In genomic region chr11:469684-470667, GRCh38 we compare ENCODE assay signal across 10 cellular contexts. TPM values are rescaled to one million over a fixed set of nuclear protein-coding genes. Genes with fewer than 3 reads are reported as not detected.
DNase-seq lines count a peak whose midpoint lies in the region; ATAC-seq, FAIRE-seq and TF ChIP-seq lines count a peak whose summit lies in the region.
"Had no signal": no experiment of that assay in that cellular context is flagged by ENCODE, and none has a peak within 500 bp of the region (broad histone marks: within the 10 kb centered on the region; RNA-seq: fewer than 3 reads in every experiment).

No MANE protein-coding gene starts in this region.

- in situ Hi-C loops in IMR-90 (cut with MboI; ENCODE audit: low sequenced_read_pairs): no loop called here
- in situ Hi-C loops in HepG2 (cut with HindIII; ENCODE audit: extremely low pct_ligation_motif_present, low pct_unique_long_range_greater_than_20kb): no loop called here

- peak overlapping the region; percentile 75 for H2AFZ ChIP-seq in IMR-90 (replicated peaks; ENCODE audit: low read length, poor library complexity)
- no peak overlapping the region for H2AFZ ChIP-seq in HepG2 (ENCODE audit: low read length)

- H4K91ac ChIP-seq in IMR-90 (ENCODE audit: insufficient read depth, low read depth, low read length): peak overlapping the region; percentile 96

- WGBS in IMR-90 (ENCODE audit: extremely low coverage in 2 of 2, insufficient read length in 1 of 2), 2 experiments: 80% methylated on average over 5 of the region's 30 CpGs; no CpG with 5 or more reads in 1 of the 2 experiments
- 74% methylated on average over 28 of the region's 30 CpGs for WGBS in HepG2 (ENCODE audit: low lambda C conversion rate)
- 74% methylated on average over 24 of the region's 30 CpGs for WGBS in suprapubic skin

- TF ChIP-seq EP300 in HepG2 (IDR thresholded peaks at IDR 0.05; ENCODE audit: low read depth in 2 of 2, low read length in 2 of 2) (peak in 1 of 2 experiments; percentile 52; a peak in 2 of 4 replicates), HepG2 (CRISPR knock-in tag; IDR thresholded peaks at IDR 0.05; ENCODE audit: borderline replicate concordance) (no peak), suprapubic skin (IDR thresholded peaks at IDR 0.05) (no peak)

- peak; percentile 46 for TF ChIP-seq CTCF in IMR-90 (conservative IDR thresholded peaks at IDR 0.05; ENCODE audit: low read depth, low read length)
- TF ChIP-seq CTCF in HepG2 (CRISPR knock-in tag; IDR thresholded peaks at IDR 0.05): peak; percentile 38; the same call in 1 of the 2 replicates
- no peak for TF ChIP-seq CTCF in suprapubic skin (IDR thresholded peaks at IDR 0.05)

- H2BK5ac ChIP-seq in IMR-90 (ENCODE audit: low read depth, low read length, poor library complexity, severe bottlenecking): peak overlapping the region; percentile 90

- peaks cover 2% of the 10 kb centered on the region for H3K36me3 Mint-ChIP-seq in activated naive CD8-positive, alpha-beta T cell treated with anti-CD3 and anti-CD28 coated beads, Interleukin-2, amount 50 U/mL, for 24 hours (ENCODE audit: low read depth)
- H3K36me3 Mint-ChIP-seq: IgD-negative memory B cell had no signal

- peaks cover 17% of the 10 kb centered on the region for H3K4me1 ChIP-seq in IMR-90 (ENCODE audit: control insufficient read depth, insufficient read depth, low read length)
- H3K4me1 ChIP-seq in HepG2 (ENCODE audit: insufficient read depth, low read length): peaks cover 19% of the 10 kb centered on the region
- peaks cover 14% of the 10 kb centered on the region for H3K4me1 ChIP-seq in suprapubic skin

- H2AK5ac ChIP-seq in IMR-90 (ENCODE audit: low read depth, low read length): peak overlapping the region; percentile 98

- peak overlapping the region; percentile 97 for H2AK9ac ChIP-seq in IMR-90 (replicated peaks; ENCODE audit: low read depth, low read length, poor library complexity)

- H3K36me3 ChIP-seq in IMR-90 (ENCODE audit: control insufficient read depth, insufficient read depth, low read length): peaks cover 4% of the 10 kb centered on the region; the same call in 1 of the 2 replicates
- peaks cover 0 to 9% of the 10 kb centered on the region in 2 experiments; a peak in 4 of 5 replicates for H3K36me3 ChIP-seq in HepG2 (replicated peaks in 1 of 2; ENCODE audit: control insufficient read depth in 1 of 2, insufficient read depth in 2 of 2, low read length in 2 of 2)
- H3K36me3 ChIP-seq in suprapubic skin: no peaks in the 10 kb centered on the region

- H3K9me3 Mint-ChIP-seq in activated naive CD8-positive, alpha-beta T cell treated with anti-CD3 and anti-CD28 coated beads, Interleukin-2, amount 50 U/mL, for 24 hours: no peaks in the 10 kb centered on the region
- H3K9me3 Mint-ChIP-seq: IgD-negative memory B cell had no signal

- H2BK20ac ChIP-seq in IMR-90 (ENCODE audit: low read depth, low read length): peak overlapping the region; percentile 71; the same call in 1 of the 2 replicates

- peak; percentile 59 for FAIRE-seq in HepG2 (lab: Jason Lieb, UNC)

- peak overlapping the region; percentile 99 for H3K4ac ChIP-seq in IMR-90 (ENCODE audit: low read depth, low read length)

- H4K5ac ChIP-seq in IMR-90 (ENCODE audit: low read depth, low read length): peak overlapping the region; percentile 99

- peaks cover 8 to 60% of the 10 kb centered on the region in 2 experiments; a peak in 3 of 4 replicates for H3K79me1 ChIP-seq in IMR-90 (ENCODE audit: low read depth in 1 of 2, low read length in 2 of 2)

- POLR2A ChIA-PET in IMR-90 (lab: Charles Lee; ENCODE audit: unreplicated experiment) (no interaction called here), HepG2 (lab: Yijun Ruan, JAX) (interaction anchor here (0.8 to 1.4 kb wide), 11 partner anchors 9 to 349 kb away, joined by 3 to 10 read pairs (median 4); partner anchors contain the start of genes PNPLA2, PTDSS2 and RNH1)

- no peak overlapping the region for H3K4me3 Mint-ChIP-seq in activated naive CD8-positive, alpha-beta T cell treated with anti-CD3 and anti-CD28 coated beads, Interleukin-2, amount 50 U/mL, for 24 hours
- H3K4me3 Mint-ChIP-seq: IgD-negative memory B cell had no signal

- TF ChIP-seq RAD21 in IMR-90 (IDR thresholded peaks at IDR 0.05; ENCODE audit: low read length) (no peak), HepG2 (CRISPR knock-in tag; IDR thresholded peaks at IDR 0.05) (no peak)

- H3K4me1 Mint-ChIP-seq in activated naive CD8-positive, alpha-beta T cell treated with anti-CD3 and anti-CD28 coated beads, Interleukin-2, amount 50 U/mL, for 24 hours: no peaks in the 10 kb centered on the region

- H3K9me3 ChIP-seq in IMR-90 (ENCODE audit: control insufficient read depth, insufficient read depth, low read length): no peaks in the 10 kb centered on the region
- no peaks in the 10 kb centered on the region for H3K9me3 ChIP-seq in HepG2 (ENCODE audit: low read length)
- no peaks in the 10 kb centered on the region for H3K9me3 ChIP-seq in suprapubic skin

- H3K27me3 ChIP-seq in IMR-90 (ENCODE audit: control insufficient read depth, insufficient read depth, low read length): no peaks in the 10 kb centered on the region
- no peaks in the 10 kb centered on the region for H3K27me3 ChIP-seq in HepG2 (ENCODE audit: control insufficient read depth in 1 of 2, insufficient read depth in 2 of 2, low read length in 2 of 2)
- H3K27me3 ChIP-seq in suprapubic skin: no peaks in the 10 kb centered on the region

- peak overlapping the region; percentile 98 for H3K23ac ChIP-seq in IMR-90 (ENCODE audit: low read depth, low read length)

- peak overlapping the region; percentile 99 for H3K14ac ChIP-seq in IMR-90 (replicated peaks; ENCODE audit: low read depth, low read length)

- H3K27ac ChIP-seq in IMR-90 (ENCODE audit: insufficient read depth, low read length) (peak overlapping the region; percentile 99), cingulate gyrus (ENCODE audit: low read depth, low read length) (peak overlapping the region; percentile 100), HepG2 (ENCODE audit: extremely low read length, insufficient read depth, low read length) (peak overlapping the region; percentile 90), suprapubic skin (peak overlapping the region; percentile 77)

- peaks cover 10% of the 10 kb centered on the region for H3K79me2 ChIP-seq in HepG2 (ENCODE audit: insufficient read depth, low read length)

- peak overlapping the region; percentile 57; the same call in 1 of the 2 replicates for H3K56ac ChIP-seq in IMR-90 (ENCODE audit: extremely low read depth, insufficient read depth, low read length)

- dilution Hi-C loops in IMR-90 (cut with HindIII; ENCODE audit: low sequenced_read_pairs, unreplicated experiment): no loop called here

- peak overlapping the region; percentile 99 for H4K8ac ChIP-seq in IMR-90 (ENCODE audit: low read depth in 2 of 2, low read length in 2 of 2)

- peak overlapping the region; percentile 98 for H3K18ac ChIP-seq in IMR-90 (ENCODE audit: low read depth, low read length)

- peak overlapping the region; percentile 80 for H3K4me2 ChIP-seq in IMR-90 (ENCODE audit: low read depth, low read length)
- peak overlapping the region; percentile 100 for H3K4me2 ChIP-seq in HepG2 (ENCODE audit: low read depth, low read length)

- H3K9ac ChIP-seq in IMR-90 (ENCODE audit: low read depth, low read length) (peak overlapping the region; percentile 91), HepG2 (ENCODE audit: insufficient read depth, low read depth, low read length) (peak overlapping the region; percentile 83)

- CTCF ChIA-PET in IMR-90 (lab: Yijun Ruan, JAX) (interaction anchor here (0.6 to 0.8 kb wide), 2 partner anchors 8 to 35 kb away, joined by 3 to 5 read pairs; no protein-coding TSS in a partner anchor), HepG2 (lab: Yijun Ruan, JAX; ENCODE audit: low intra/inter-chr PET ratio, low total read pairs) (interaction anchor here (1.1 kb wide), 1 partner anchor 48 kb away, joined by 5 read pairs; no protein-coding TSS in a partner anchor)

- peaks cover 17% of the 10 kb centered on the region for H3K9me1 ChIP-seq in IMR-90 (ENCODE audit: insufficient read depth, low read length)

- DNase-seq in IMR-90: peak; percentile 81
- DNase-seq in HepG2 (ENCODE audit: low spot score): peak; percentile 83
- peak in 1 of 2 donors; percentile 84 for DNase-seq in suprapubic skin (ENCODE audit: low spot score in 2 of 2)
- DNase-seq in activated naive CD8-positive, alpha-beta T cell treated with anti-CD3 and anti-CD28 coated beads, Interleukin-2, amount 50 U/mL, for 24 hours: no peak
- DNase-seq in cerebellar nuclear complex (lab: John Stamatoyannopoulos, UW): no peak
- no peak for DNase-seq in central memory CD4-positive, alpha-beta T cell
- DNase-seq: islet precursor cell had no signal

- H3K27ac Mint-ChIP-seq in activated naive CD8-positive, alpha-beta T cell treated with anti-CD3 and anti-CD28 coated beads, Interleukin-2, amount 50 U/mL, for 24 hours: no peak overlapping the region

- no peaks in the 10 kb centered on the region for H3K27me3 Mint-ChIP-seq in activated naive CD8-positive, alpha-beta T cell treated with anti-CD3 and anti-CD28 coated beads, Interleukin-2, amount 50 U/mL, for 24 hours
- H3K27me3 Mint-ChIP-seq: IgD-negative memory B cell had no signal

- TF ChIP-seq POLR2A in IMR-90 (IDR thresholded peaks at IDR 0.05; ENCODE audit: low read depth, low read length): no peak
- TF ChIP-seq POLR2A in HepG2 (IDR thresholded peaks at IDR 0.05; ENCODE audit: insufficient read depth in 1 of 2, low read depth in 2 of 2, low read length in 2 of 2): peak; percentile 65 to 66
- TF ChIP-seq POLR2A in suprapubic skin (IDR thresholded peaks at IDR 0.05): no peak

- H2BK15ac ChIP-seq in IMR-90 (ENCODE audit: low read depth, low read length): peak overlapping the region; percentile 71; the same call in 1 of the 3 replicates

- peak overlapping the region; percentile 79 for H2BK120ac ChIP-seq in IMR-90 (ENCODE audit: low read depth, low read length)

- peaks cover 3% of the 10 kb centered on the region; the same call in 1 of the 2 replicates for H4K20me1 ChIP-seq in IMR-90 (ENCODE audit: insufficient read depth, low read length)
- no peaks in the 10 kb centered on the region for H4K20me1 ChIP-seq in HepG2 (ENCODE audit: insufficient read depth, low read length)

- no TSS peak for BruUV-seq in IMR-90 (replicated peaks; lab: Mats Ljungman, UMichigan)
- BruUV-seq in HepG2 (replicated peaks; lab: Mats Ljungman, UMichigan): no TSS peak

- H3K4me3 ChIP-seq in IMR-90 (ENCODE audit: insufficient read depth, low read depth, low read length) (peak overlapping the region; percentile 6; the same call in 1 of the 2 replicates), HepG2 (replicated peaks in 1 of 3; ENCODE audit: insufficient read depth in 1 of 3, low read depth in 2 of 3, low read length in 3 of 3) (peak overlapping the region; percentile 32 to 71 (median 43)), suprapubic skin (peak overlapping the region; percentile 23)

- intact Hi-C loops in IMR-90 (cut with micrococcal nuclease): loop anchor here (2.0 kb wide), 1 partner anchor 19 kb away; the partner anchor contains the start of gene PTDSS2
- intact Hi-C loops in HepG2 (cut with micrococcal nuclease; ENCODE audit: unreplicated experiment): no loop called here

- ATAC-seq in IMR-90 (ENCODE audit: low read depth) (peak; percentile 93), HepG2 (peak; percentile 89), HG03432 (IDR thresholded peaks at IDR 0.05; ENCODE audit: unreplicated experiment) (no peak)
- no peak for ATAC-seq in activated naive CD8-positive, alpha-beta T cell treated with anti-CD3 and anti-CD28 coated beads, Interleukin-2, amount 50 U/mL, for 24 hours

RNA-seq across cellular contexts. Expression of gene PTDSS2, which starts 19.9 kb away (rescaled TPM):
- total RNA-seq in IMR-90 (2012; rRNA removed): 21.4 and 23.5 TPM in 2 replicates
- polyA plus RNA-seq in IMR-90 (2012; rRNA removed): 26.6 and 29.8 TPM in 2 replicates
- polyA plus RNA-seq in IMR-90 (2012; cell fraction: cytosol; rRNA removed): 32.6 and 35.1 TPM in 2 replicates
- polyA plus RNA-seq in IMR-90 (2012; cell fraction: nucleus; rRNA removed; ENCODE audit: low replicate concordance): 129 and 308 TPM in 2 replicates
- total RNA-seq in HepG2 (2016; rRNA removed; fragmentation: Illumina TruSeq; extraction: Trizol): 11.3 and 21.7 TPM in 2 replicates
- total RNA-seq in HepG2 (2016; cell fraction: cytosol; rRNA removed; fragmentation: Illumina TruSeq; extraction: Trizol; ENCODE audit: low read depth): 5.6 and 7.0 TPM in 2 replicates
- 8.4 and 25.4 TPM in 2 replicates for total RNA-seq in HepG2 (2016; cell fraction: insoluble cytoplasmic fraction; rRNA removed; fragmentation: Illumina TruSeq; extraction: Trizol)
- total RNA-seq in HepG2 (2016; cell fraction: membrane; rRNA removed; fragmentation: Illumina TruSeq; extraction: Trizol): 10.9 and 11.3 TPM in 2 replicates
- 23.2 and 23.3 TPM in 2 replicates for total RNA-seq in HepG2 (2016; cell fraction: nucleus; rRNA removed; fragmentation: Illumina TruSeq; extraction: Trizol)
- 26.4 and 37.6 TPM in 2 replicates for polyA plus RNA-seq in HepG2 (2011; rRNA removed)
- 28.3 and 34.4 TPM in 2 replicates for polyA plus RNA-seq in HepG2 (2011; cell fraction: cytosol; rRNA removed)
- 151 and 168 TPM in 2 replicates for polyA plus RNA-seq in HepG2 (2011; cell fraction: nucleus; rRNA removed)
- 19.9 and 35.5 TPM in 2 replicates for polyA plus RNA-seq in HepG2 (2012)
- 5.4 and 6.0 TPM in 2 replicates for polyA plus RNA-seq in HepG2 (2016; cell fraction: cytosol; fragmentation: Illumina TruSeq; extraction: Trizol; ENCODE audit: low read depth)
- polyA plus RNA-seq in HepG2 (2016; cell fraction: insoluble cytoplasmic fraction; fragmentation: Illumina TruSeq; extraction: Trizol; ENCODE audit: low read depth): 11.4 and 12.9 TPM in 2 replicates
- polyA plus RNA-seq in HepG2 (2016; cell fraction: membrane; fragmentation: Illumina TruSeq; extraction: Trizol; ENCODE audit: low read depth): 9.5 and 10.3 TPM in 2 replicates
- polyA plus RNA-seq in HepG2 (2016; cell fraction: nucleus; fragmentation: Illumina TruSeq; extraction: Trizol; ENCODE audit: insufficient read depth, low read depth): 59.3 and 60.5 TPM in 2 replicates
- 43.0 and 66.5 TPM in 2 replicates for polyA minus RNA-seq in HepG2 (2011; rRNA and poly(A)+ RNA removed; ENCODE audit: low replicate concordance)
- 20.3 and 23.7 TPM in 2 replicates for polyA minus RNA-seq in HepG2 (2011; cell fraction: cytosol; rRNA and poly(A)+ RNA removed)
- 28.6 and 30.4 TPM in 2 replicates for polyA minus RNA-seq in HepG2 (2011; cell fraction: nucleus; rRNA and poly(A)+ RNA removed)
- total RNA-seq in suprapubic skin: 10 to 100 TPM; 22.3 to 31.0 (median 25.3) TPM

RNA-seq across cellular contexts. Expression of gene ANO9, which starts 28.2 kb away (rescaled TPM):
- not detected in 2 replicates for total RNA-seq in IMR-90 (2012; rRNA removed)
- not detected in 2 replicates for polyA plus RNA-seq in IMR-90 (2012; rRNA removed)
- polyA plus RNA-seq in IMR-90 (2012; cell fraction: cytosol; rRNA removed): 0.01 TPM in 1 of 2 replicates, not detected in the other
- polyA plus RNA-seq in IMR-90 (2012; cell fraction: nucleus; rRNA removed; ENCODE audit: low replicate concordance): 0.18 and 0.23 TPM in 2 replicates
- 1.5 and 8.9 TPM in 2 replicates for total RNA-seq in HepG2 (2016; rRNA removed; fragmentation: Illumina TruSeq; extraction: Trizol)
- total RNA-seq in HepG2 (2016; cell fraction: cytosol; rRNA removed; fragmentation: Illumina TruSeq; extraction: Trizol; ENCODE audit: low read depth): 1.8 and 2.3 TPM in 2 replicates
- 1.2 and 9.2 TPM in 2 replicates for total RNA-seq in HepG2 (2016; cell fraction: insoluble cytoplasmic fraction; rRNA removed; fragmentation: Illumina TruSeq; extraction: Trizol)
- total RNA-seq in HepG2 (2016; cell fraction: membrane; rRNA removed; fragmentation: Illumina TruSeq; extraction: Trizol): 1.7 and 2.0 TPM in 2 replicates
- total RNA-seq in HepG2 (2016; cell fraction: nucleus; rRNA removed; fragmentation: Illumina TruSeq; extraction: Trizol): 14.4 and 16.4 TPM in 2 replicates
- polyA plus RNA-seq in HepG2 (2011; rRNA removed): 14.3 and 19.9 TPM in 2 replicates
- polyA plus RNA-seq in HepG2 (2011; cell fraction: cytosol; rRNA removed): 2.2 and 2.9 TPM in 2 replicates
- 267 and 279 TPM in 2 replicates for polyA plus RNA-seq in HepG2 (2011; cell fraction: nucleus; rRNA removed)
- 18.3 and 18.6 TPM in 2 replicates for polyA plus RNA-seq in HepG2 (2012)
- polyA plus RNA-seq in HepG2 (2016; cell fraction: cytosol; fragmentation: Illumina TruSeq; extraction: Trizol; ENCODE audit: low read depth): 0.44 and 0.54 TPM in 2 replicates
- 1.5 and 1.9 TPM in 2 replicates for polyA plus RNA-seq in HepG2 (2016; cell fraction: insoluble cytoplasmic fraction; fragmentation: Illumina TruSeq; extraction: Trizol; ENCODE audit: low read depth)
- 0.82 and 1.0 TPM in 2 replicates for polyA plus RNA-seq in HepG2 (2016; cell fraction: membrane; fragmentation: Illumina TruSeq; extraction: Trizol; ENCODE audit: low read depth)
- 71.0 and 80.1 TPM in 2 replicates for polyA plus RNA-seq in HepG2 (2016; cell fraction: nucleus; fragmentation: Illumina TruSeq; extraction: Trizol; ENCODE audit: insufficient read depth, low read depth)
- 0.23 and 6.4 TPM in 2 replicates for polyA minus RNA-seq in HepG2 (2011; rRNA and poly(A)+ RNA removed; ENCODE audit: low replicate concordance)
- 0.97 and 2.5 TPM in 2 replicates for polyA minus RNA-seq in HepG2 (2011; cell fraction: cytosol; rRNA and poly(A)+ RNA removed)
- 14.8 and 15.1 TPM in 2 replicates for polyA minus RNA-seq in HepG2 (2011; cell fraction: nucleus; rRNA and poly(A)+ RNA removed)
- 100 to 1,000 TPM in 2 of 4 donors, 10 to 100 TPM in 2; 76.8 to 166 (median 103) TPM for total RNA-seq in suprapubic skin

RNA-seq across cellular contexts. Expression of gene RNH1, which starts 37.1 kb away (rescaled TPM):
- 138 and 143 TPM in 2 replicates for total RNA-seq in IMR-90 (2012; rRNA removed)
- polyA plus RNA-seq in IMR-90 (2012; rRNA removed): 238 and 247 TPM in 2 replicates
- polyA plus RNA-seq in IMR-90 (2012; cell fraction: cytosol; rRNA removed): 157 and 265 TPM in 2 replicates
- 135 and 414 TPM in 2 replicates for polyA plus RNA-seq in IMR-90 (2012; cell fraction: nucleus; rRNA removed; ENCODE audit: low replicate concordance)
- 74.1 and 81.3 TPM in 2 replicates for total RNA-seq in HepG2 (2016; rRNA removed; fragmentation: Illumina TruSeq; extraction: Trizol)
- total RNA-seq in HepG2 (2016; cell fraction: cytosol; rRNA removed; fragmentation: Illumina TruSeq; extraction: Trizol; ENCODE audit: low read depth): 28.3 and 31.4 TPM in 2 replicates
- total RNA-seq in HepG2 (2016; cell fraction: insoluble cytoplasmic fraction; rRNA removed; fragmentation: Illumina TruSeq; extraction: Trizol): 73.0 and 77.2 TPM in 2 replicates
- 30.6 and 37.6 TPM in 2 replicates for total RNA-seq in HepG2 (2016; cell fraction: membrane; rRNA removed; fragmentation: Illumina TruSeq; extraction: Trizol)
- total RNA-seq in HepG2 (2016; cell fraction: nucleus; rRNA removed; fragmentation: Illumina TruSeq; extraction: Trizol): 39.1 and 43.2 TPM in 2 replicates
- polyA plus RNA-seq in HepG2 (2011; rRNA removed): 36.0 and 51.4 TPM in 2 replicates
- 30.1 and 56.0 TPM in 2 replicates for polyA plus RNA-seq in HepG2 (2011; cell fraction: cytosol; rRNA removed)
- 135 and 166 TPM in 2 replicates for polyA plus RNA-seq in HepG2 (2011; cell fraction: nucleus; rRNA removed)
- polyA plus RNA-seq in HepG2 (2012): 42.4 and 61.5 TPM in 2 replicates
- polyA plus RNA-seq in HepG2 (2016; cell fraction: cytosol; fragmentation: Illumina TruSeq; extraction: Trizol; ENCODE audit: low read depth): 14.2 and 15.8 TPM in 2 replicates
- 62.8 and 84.3 TPM in 2 replicates for polyA plus RNA-seq in HepG2 (2016; cell fraction: insoluble cytoplasmic fraction; fragmentation: Illumina TruSeq; extraction: Trizol; ENCODE audit: low read depth)
- polyA plus RNA-seq in HepG2 (2016; cell fraction: membrane; fragmentation: Illumina TruSeq; extraction: Trizol; ENCODE audit: low read depth): 21.1 and 22.9 TPM in 2 replicates
- 61.8 and 67.0 TPM in 2 replicates for polyA plus RNA-seq in HepG2 (2016; cell fraction: nucleus; fragmentation: Illumina TruSeq; extraction: Trizol; ENCODE audit: insufficient read depth, low read depth)
- 72.2 and 124 TPM in 2 replicates for polyA minus RNA-seq in HepG2 (2011; rRNA and poly(A)+ RNA removed; ENCODE audit: low replicate concordance)
- 42.7 and 46.3 TPM in 2 replicates for polyA minus RNA-seq in HepG2 (2011; cell fraction: cytosol; rRNA and poly(A)+ RNA removed)
- polyA minus RNA-seq in HepG2 (2011; cell fraction: nucleus; rRNA and poly(A)+ RNA removed): 49.1 and 49.3 TPM in 2 replicates
- total RNA-seq in suprapubic skin: 100 to 1,000 TPM; 378 to 392 (median 383) TPM

RNA-seq across cellular contexts. Expression of gene SIGIRR, which starts 55.2 kb away (rescaled TPM):
- total RNA-seq in IMR-90 (2012; rRNA removed) (9.4 and 10.9 TPM in 2 replicates), HepG2 (2016; rRNA removed; fragmentation: Illumina TruSeq; extraction: Trizol) (0.80 and 2.1 TPM in 2 replicates), suprapubic skin (10 to 100 TPM; 14.2 to 26.0 (median 16.5) TPM)
- polyA plus RNA-seq in IMR-90 (2012; rRNA removed) (27.6 and 33.8 TPM in 2 replicates), HepG2 (2011; rRNA removed) (1.2 and 2.1 TPM in 2 replicates)
- polyA plus RNA-seq in IMR-90 (2012; cell fraction: cytosol; rRNA removed): 42.2 and 46.1 TPM in 2 replicates
- polyA plus RNA-seq in IMR-90 (2012; cell fraction: nucleus; rRNA removed; ENCODE audit: low replicate concordance): 45.4 and 109 TPM in 2 replicates
- 1.7 and 1.8 TPM in 2 replicates for total RNA-seq in HepG2 (2016; cell fraction: cytosol; rRNA removed; fragmentation: Illumina TruSeq; extraction: Trizol; ENCODE audit: low read depth)
- total RNA-seq in HepG2 (2016; cell fraction: insoluble cytoplasmic fraction; rRNA removed; fragmentation: Illumina TruSeq; extraction: Trizol): 1.4 and 2.0 TPM in 2 replicates
- 2.1 and 2.2 TPM in 2 replicates for total RNA-seq in HepG2 (2016; cell fraction: membrane; rRNA removed; fragmentation: Illumina TruSeq; extraction: Trizol)
- 1.8 and 1.9 TPM in 2 replicates for total RNA-seq in HepG2 (2016; cell fraction: nucleus; rRNA removed; fragmentation: Illumina TruSeq; extraction: Trizol)
- 1.1 and 2.0 TPM in 2 replicates for polyA plus RNA-seq in HepG2 (2011; cell fraction: cytosol; rRNA removed)
- polyA plus RNA-seq in HepG2 (2011; cell fraction: nucleus; rRNA removed): 4.9 and 10.2 TPM in 2 replicates
- polyA plus RNA-seq in HepG2 (2012): 1.6 and 2.0 TPM in 2 replicates
- polyA plus RNA-seq in HepG2 (2016; cell fraction: cytosol; fragmentation: Illumina TruSeq; extraction: Trizol; ENCODE audit: low read depth): 1.6 and 2.7 TPM in 2 replicates
- 1.0 and 2.1 TPM in 2 replicates for polyA plus RNA-seq in HepG2 (2016; cell fraction: insoluble cytoplasmic fraction; fragmentation: Illumina TruSeq; extraction: Trizol; ENCODE audit: low read depth)
- polyA plus RNA-seq in HepG2 (2016; cell fraction: membrane; fragmentation: Illumina TruSeq; extraction: Trizol; ENCODE audit: low read depth): 2.8 and 4.3 TPM in 2 replicates
- 5.7 and 7.3 TPM in 2 replicates for polyA plus RNA-seq in HepG2 (2016; cell fraction: nucleus; fragmentation: Illumina TruSeq; extraction: Trizol; ENCODE audit: insufficient read depth, low read depth)
- 2.3 and 4.3 TPM in 2 replicates for polyA minus RNA-seq in HepG2 (2011; rRNA and poly(A)+ RNA removed; ENCODE audit: low replicate concordance)
- polyA minus RNA-seq in HepG2 (2011; cell fraction: cytosol; rRNA and poly(A)+ RNA removed): 1.5 and 1.8 TPM in 2 replicates
- not detected in 2 replicates for polyA minus RNA-seq in HepG2 (2011; cell fraction: nucleus; rRNA and poly(A)+ RNA removed)

Comparison
In these comparisons a context has a peak if more than half of its experiments do, and no peak if none do; other contexts are left out.
1. ATAC-seq: peak in IMR-90 (single experiment) and HepG2 (single experiment); none in activated naive CD8-positive, alpha-beta T cell treated with anti-CD3 and anti-CD28 coated beads, Interleukin-2, amount 50 U/mL, for 24 hours (single experiment) and HG03432 (single experiment).
2. DNase-seq: peak in IMR-90 (single experiment) and HepG2 (single experiment); none in activated naive CD8-positive, alpha-beta T cell treated with anti-CD3 and anti-CD28 coated beads, Interleukin-2, amount 50 U/mL, for 24 hours (single experiment), cerebellar nuclear complex (0 of 2) and central memory CD4-positive, alpha-beta T cell (single experiment).
3. CTCF ChIP-seq: peak in IMR-90 (single experiment) and HepG2 (single experiment); none in suprapubic skin (0 of 2).
4. POLR2A ChIP-seq: peak in HepG2 (2 of 2); none in IMR-90 (single experiment) and suprapubic skin (0 of 2).
5. RNA of gene ANO9, which starts 28.2 kb away (total RNA-seq): 76.8 to 166 TPM in suprapubic skin; 1.2 to 16.4 TPM in HepG2 and not detected in IMR-90; every median in the first group is over 4 times any median in the second.
6. Peak in every context shown above with its lines, with median percentiles within 50 percentile points of each other: H3K27ac ChIP-seq and H3K4me3 ChIP-seq.